ENCODE assay signal across 1 cellular context in the genomic region with DNA sequence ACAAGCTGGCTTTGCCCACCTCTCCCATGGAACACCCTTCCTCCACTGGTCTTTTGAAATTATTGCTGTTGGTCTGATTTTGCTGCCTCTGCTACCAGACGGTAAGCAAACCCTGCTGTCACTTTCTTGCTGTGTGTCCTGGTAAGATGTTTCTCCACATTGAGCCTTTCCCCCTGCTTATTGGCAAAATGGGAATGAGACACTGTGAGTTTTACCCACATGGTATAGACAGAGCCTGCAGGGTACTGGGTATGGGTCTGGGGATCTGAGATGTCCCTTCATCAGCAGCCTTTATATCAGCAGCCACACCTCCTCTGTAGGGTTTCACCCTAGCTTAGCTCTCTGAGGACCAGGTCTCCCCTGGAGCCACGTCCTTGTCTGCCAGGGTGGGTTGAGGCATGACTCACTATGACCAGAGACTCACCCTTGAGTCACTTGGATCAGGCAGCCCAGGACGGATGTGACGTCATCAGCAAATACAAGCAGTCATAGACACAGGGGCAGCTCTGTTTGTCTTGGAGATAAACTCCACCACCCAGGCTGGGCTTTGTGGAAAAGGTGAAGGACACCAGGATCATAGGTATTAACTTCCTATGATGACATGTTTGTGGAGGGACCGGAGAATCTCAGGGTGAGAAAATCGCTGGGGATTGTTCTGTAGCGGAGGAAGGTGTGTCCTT.
TF ChIP-seq lines count a peak whose summit lies in the region.

No MANE protein-coding gene starts in this region.

TF ChIP-seq in HepG2, 621 proteins besides CTCF, POLR2A, EP300 and RAD21 (continued from another document and continues in another):
- TF ChIP-seq, protein P1, sequence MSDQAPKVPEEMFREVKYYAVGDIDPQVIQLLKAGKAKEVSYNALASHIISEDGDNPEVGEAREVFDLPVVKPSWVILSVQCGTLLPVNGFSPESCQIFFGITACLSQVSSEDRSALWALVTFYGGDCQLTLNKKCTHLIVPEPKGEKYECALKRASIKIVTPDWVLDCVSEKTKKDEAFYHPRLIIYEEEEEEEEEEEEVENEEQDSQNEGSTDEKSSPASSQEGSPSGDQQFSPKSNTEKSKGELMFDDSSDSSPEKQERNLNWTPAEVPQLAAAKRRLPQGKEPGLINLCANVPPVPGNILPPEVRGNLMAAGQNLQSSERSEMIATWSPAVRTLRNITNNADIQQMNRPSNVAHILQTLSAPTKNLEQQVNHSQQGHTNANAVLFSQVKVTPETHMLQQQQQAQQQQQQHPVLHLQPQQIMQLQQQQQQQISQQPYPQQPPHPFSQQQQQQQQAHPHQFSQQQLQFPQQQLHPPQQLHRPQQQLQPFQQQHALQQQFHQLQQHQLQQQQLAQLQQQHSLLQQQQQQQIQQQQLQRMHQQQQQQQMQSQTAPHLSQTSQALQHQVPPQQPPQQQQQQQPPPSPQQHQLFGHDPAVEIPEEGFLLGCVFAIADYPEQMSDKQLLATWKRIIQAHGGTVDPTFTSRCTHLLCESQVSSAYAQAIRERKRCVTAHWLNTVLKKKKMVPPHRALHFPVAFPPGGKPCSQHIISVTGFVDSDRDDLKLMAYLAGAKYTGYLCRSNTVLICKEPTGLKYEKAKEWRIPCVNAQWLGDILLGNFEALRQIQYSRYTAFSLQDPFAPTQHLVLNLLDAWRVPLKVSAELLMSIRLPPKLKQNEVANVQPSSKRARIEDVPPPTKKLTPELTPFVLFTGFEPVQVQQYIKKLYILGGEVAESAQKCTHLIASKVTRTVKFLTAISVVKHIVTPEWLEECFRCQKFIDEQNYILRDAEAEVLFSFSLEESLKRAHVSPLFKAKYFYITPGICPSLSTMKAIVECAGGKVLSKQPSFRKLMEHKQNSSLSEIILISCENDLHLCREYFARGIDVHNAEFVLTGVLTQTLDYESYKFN (CRISPR knock-in tag; conservative IDR thresholded peaks at IDR 0.05), result peak; percentile 98
- TF ChIP-seq, protein P2, sequence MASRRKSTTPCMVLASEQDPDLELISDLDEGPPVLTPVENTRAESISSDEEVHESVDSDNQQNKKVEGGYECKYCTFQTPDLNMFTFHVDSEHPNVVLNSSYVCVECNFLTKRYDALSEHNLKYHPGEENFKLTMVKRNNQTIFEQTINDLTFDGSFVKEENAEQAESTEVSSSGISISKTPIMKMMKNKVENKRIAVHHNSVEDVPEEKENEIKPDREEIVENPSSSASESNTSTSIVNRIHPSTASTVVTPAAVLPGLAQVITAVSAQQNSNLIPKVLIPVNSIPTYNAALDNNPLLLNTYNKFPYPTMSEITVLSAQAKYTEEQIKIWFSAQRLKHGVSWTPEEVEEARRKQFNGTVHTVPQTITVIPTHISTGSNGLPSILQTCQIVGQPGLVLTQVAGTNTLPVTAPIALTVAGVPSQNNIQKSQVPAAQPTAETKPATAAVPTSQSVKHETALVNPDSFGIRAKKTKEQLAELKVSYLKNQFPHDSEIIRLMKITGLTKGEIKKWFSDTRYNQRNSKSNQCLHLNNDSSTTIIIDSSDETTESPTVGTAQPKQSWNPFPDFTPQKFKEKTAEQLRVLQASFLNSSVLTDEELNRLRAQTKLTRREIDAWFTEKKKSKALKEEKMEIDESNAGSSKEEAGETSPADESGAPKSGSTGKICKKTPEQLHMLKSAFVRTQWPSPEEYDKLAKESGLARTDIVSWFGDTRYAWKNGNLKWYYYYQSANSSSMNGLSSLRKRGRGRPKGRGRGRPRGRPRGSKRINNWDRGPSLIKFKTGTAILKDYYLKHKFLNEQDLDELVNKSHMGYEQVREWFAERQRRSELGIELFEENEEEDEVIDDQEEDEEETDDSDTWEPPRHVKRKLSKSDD (CRISPR knock-in tag; IDR thresholded peaks at IDR 0.05; ENCODE audit: low read depth), result peak; percentile 96
- TF ChIP-seq ATF7 (IDR thresholded peaks at IDR 0.05) (peak; percentile 100), ATF7 (CRISPR knock-in tag; IDR thresholded peaks at IDR 0.05) (peak; percentile 100), ZKSCAN8 (CRISPR knock-in tag; IDR thresholded peaks at IDR 0.05; ENCODE audit: borderline replicate concordance) (peak; percentile 95), RFX1 (IDR thresholded peaks at IDR 0.05) (no peak), NONO (IDR thresholded peaks at IDR 0.05) (no peak), NONO (CRISPR knock-in tag; conservative IDR thresholded peaks at IDR 0.05) (peak; percentile 96), MED8 (CRISPR knock-in tag; IDR thresholded peaks at IDR 0.05; ENCODE audit: insufficient replicate concordance) (peak; percentile 82), ZXDC (CRISPR knock-in tag; IDR thresholded peaks at IDR 0.05) (0 out of 2 replicates have a peak, but pooled peaks have one; percentile 30), THAP11 (CRISPR knock-in tag; IDR thresholded peaks at IDR 0.05) (peak; percentile 76), ZNF335 (CRISPR knock-in tag; IDR thresholded peaks at IDR 0.05) (peak; percentile 69), SUZ12 (IDR thresholded peaks at IDR 0.05; ENCODE audit: low read depth, low read length) (no peak), TBX3 (IDR thresholded peaks at IDR 0.05; ENCODE audit: borderline replicate concordance) (peak; percentile 78; the same call in 1 of the 2 replicates), TIGD3 (CRISPR knock-in tag; IDR thresholded peaks at IDR 0.05; ENCODE audit: borderline replicate concordance) (0 out of 2 replicates have a peak, but pooled peaks have one; percentile 14), SIN3A (IDR thresholded peaks at IDR 0.05; ENCODE audit: borderline replicate concordance, low read depth, low read length) (0 out of 2 replicates have a peak, but pooled peaks have one; percentile 51), ZNF430 (CRISPR knock-in tag; IDR thresholded peaks at IDR 0.05) (0 out of 2 replicates have a peak, but pooled peaks have one; percentile 32), MIER3 (CRISPR knock-in tag; IDR thresholded peaks at IDR 0.05; ENCODE audit: borderline replicate concordance) (peak; percentile 96; the same call in 1 of the 2 replicates), ASH2L (IDR thresholded peaks at IDR 0.05; ENCODE audit: insufficient read length, low read depth, low read length) (peak; percentile 70), ELF1 (CRISPR knock-in tag; IDR thresholded peaks at IDR 0.05) (peak; percentile 46; the same call in 1 of the 2 replicates), GABPB1 (CRISPR knock-in tag; IDR thresholded peaks at IDR 0.05) (peak; percentile 90), ZC3H4 (CRISPR knock-in tag; IDR thresholded peaks at IDR 0.05; ENCODE audit: borderline replicate concordance) (peak; percentile 78; the same call in 1 of the 2 replicates), ZNF354B (CRISPR knock-in tag; IDR thresholded peaks at IDR 0.05) (no peak), ZBTB2 (CRISPR knock-in tag; IDR thresholded peaks at IDR 0.05; ENCODE audit: low read depth) (no peak), JDP2 (CRISPR knock-in tag; IDR thresholded peaks at IDR 0.05; ENCODE audit: borderline replicate concordance) (no peak; the same call in 1 of the 2 replicates), HNRNPH1 (optimal IDR thresholded peaks at IDR 0.05; ENCODE audit: low read depth, low read length) (no peak), EEA1 (CRISPR knock-in tag; IDR thresholded peaks at IDR 0.05; ENCODE audit: borderline replicate concordance) (no peak), ZFX (CRISPR knock-in tag; IDR thresholded peaks at IDR 0.05; ENCODE audit: low read depth) (no peak; the same call in 1 of the 2 replicates), ZNF24 (IDR thresholded peaks at IDR 0.05) (no peak), ZBTB33 (CRISPR knock-in tag; IDR thresholded peaks at IDR 0.05) (peak; percentile 81), ZBTB20 (CRISPR knock-in tag; IDR thresholded peaks at IDR 0.05; ENCODE audit: borderline replicate concordance, low read depth) (peak; percentile 90; the same call in 1 of the 2 replicates), ZNF839 (CRISPR knock-in tag; IDR thresholded peaks at IDR 0.05; ENCODE audit: borderline replicate concordance) (no peak), MED13 (CRISPR knock-in tag; IDR thresholded peaks at IDR 0.05) (peak; percentile 93), ZNF780A (CRISPR knock-in tag; IDR thresholded peaks at IDR 0.05) (peak; percentile 76; the same call in 1 of the 2 replicates)
- TF ChIP-seq, protein P3, sequence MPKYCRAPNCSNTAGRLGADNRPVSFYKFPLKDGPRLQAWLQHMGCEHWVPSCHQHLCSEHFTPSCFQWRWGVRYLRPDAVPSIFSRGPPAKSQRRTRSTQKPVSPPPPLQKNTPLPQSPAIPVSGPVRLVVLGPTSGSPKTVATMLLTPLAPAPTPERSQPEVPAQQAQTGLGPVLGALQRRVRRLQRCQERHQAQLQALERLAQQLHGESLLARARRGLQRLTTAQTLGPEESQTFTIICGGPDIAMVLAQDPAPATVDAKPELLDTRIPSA (CRISPR knock-in tag; IDR thresholded peaks at IDR 0.05; ENCODE audit: borderline replicate concordance), result no peak
- TF ChIP-seq, protein P4, sequence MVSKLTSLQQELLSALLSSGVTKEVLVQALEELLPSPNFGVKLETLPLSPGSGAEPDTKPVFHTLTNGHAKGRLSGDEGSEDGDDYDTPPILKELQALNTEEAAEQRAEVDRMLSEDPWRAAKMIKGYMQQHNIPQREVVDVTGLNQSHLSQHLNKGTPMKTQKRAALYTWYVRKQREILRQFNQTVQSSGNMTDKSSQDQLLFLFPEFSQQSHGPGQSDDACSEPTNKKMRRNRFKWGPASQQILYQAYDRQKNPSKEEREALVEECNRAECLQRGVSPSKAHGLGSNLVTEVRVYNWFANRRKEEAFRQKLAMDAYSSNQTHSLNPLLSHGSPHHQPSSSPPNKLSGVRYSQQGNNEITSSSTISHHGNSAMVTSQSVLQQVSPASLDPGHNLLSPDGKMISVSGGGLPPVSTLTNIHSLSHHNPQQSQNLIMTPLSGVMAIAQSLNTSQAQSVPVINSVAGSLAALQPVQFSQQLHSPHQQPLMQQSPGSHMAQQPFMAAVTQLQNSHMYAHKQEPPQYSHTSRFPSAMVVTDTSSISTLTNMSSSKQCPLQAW (CRISPR knock-in tag; IDR thresholded peaks at IDR 0.05), result peak; percentile 88
- TF ChIP-seq, protein P5, sequence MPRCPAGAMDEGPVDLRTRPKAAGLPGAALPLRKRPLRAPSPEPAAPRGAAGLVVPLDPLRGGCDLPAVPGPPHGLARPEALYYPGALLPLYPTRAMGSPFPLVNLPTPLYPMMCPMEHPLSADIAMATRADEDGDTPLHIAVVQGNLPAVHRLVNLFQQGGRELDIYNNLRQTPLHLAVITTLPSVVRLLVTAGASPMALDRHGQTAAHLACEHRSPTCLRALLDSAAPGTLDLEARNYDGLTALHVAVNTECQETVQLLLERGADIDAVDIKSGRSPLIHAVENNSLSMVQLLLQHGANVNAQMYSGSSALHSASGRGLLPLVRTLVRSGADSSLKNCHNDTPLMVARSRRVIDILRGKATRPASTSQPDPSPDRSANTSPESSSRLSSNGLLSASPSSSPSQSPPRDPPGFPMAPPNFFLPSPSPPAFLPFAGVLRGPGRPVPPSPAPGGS (CRISPR knock-in tag; IDR thresholded peaks at IDR 0.05), result 0 out of 2 replicates have a peak, but pooled peaks have one; percentile 20
- TF ChIP-seq, protein P6, sequence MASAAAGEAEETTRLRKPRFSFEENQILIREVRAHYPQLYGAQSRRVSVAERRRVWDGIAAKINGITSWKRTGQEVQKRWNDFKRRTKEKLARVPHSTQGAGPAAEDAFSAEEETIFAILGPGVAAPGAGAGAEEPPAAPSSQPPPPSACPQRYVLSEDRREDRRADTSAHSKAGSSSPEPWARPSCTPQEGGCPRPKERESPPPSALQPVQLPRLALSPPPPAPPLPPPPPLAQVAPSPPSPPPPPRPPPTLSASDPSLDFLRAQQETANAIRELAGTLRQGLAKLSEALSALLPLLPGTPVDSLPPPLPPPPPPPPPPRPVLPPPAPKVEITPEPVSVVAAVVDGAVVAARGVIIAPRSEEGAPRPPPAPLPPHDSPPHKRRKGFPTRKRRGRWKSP (CRISPR knock-in tag; IDR thresholded peaks at IDR 0.05), result peak; percentile 74
